17 cellular contexts compared by ENCODE assay signal in genomic region chr18:48612511-48612910, GRCh38.
A peak's percentile ranks its signal among the peaks of the same experiment; 100 is the strongest.
DNase-seq lines count a peak whose midpoint lies in the region; ATAC-seq, FAIRE-seq and TF ChIP-seq lines count a peak whose summit lies in the region.
"Had no signal": no experiment of that assay in that cellular context is flagged by ENCODE, and none has a peak within 500 bp of the region (broad histone marks: within the 10 kb centered on the region; RNA-seq: fewer than 3 reads in every experiment).

No MANE protein-coding gene starts in this region.

- H4K8ac ChIP-seq in H1 (ENCODE audit: extremely low read depth, insufficient read depth, low read length): no peak overlapping the region; the same call in 1 of the 2 replicates

- H3K56ac ChIP-seq in H1 (replicated peaks; ENCODE audit: insufficient read length, low read depth, low read length): no peak overlapping the region

- no peak overlapping the region for H4K91ac ChIP-seq in H1 (replicated peaks; ENCODE audit: insufficient read length, low read length)

- peaks cover 4 to 13% (median 10%) of the 10 kb centered on the region in 4 experiments for H3K4me1 ChIP-seq in H1 (replicated peaks in 1 of 4; ENCODE audit: control insufficient read depth in 3 of 4, insufficient read depth in 4 of 4, low read length in 3 of 4)
- H3K4me1 ChIP-seq in ovary (ENCODE audit: insufficient read depth): peaks cover 52% of the 10 kb centered on the region
- peaks cover 35 to 84% of the 10 kb centered on the region in 2 donors for H3K4me1 ChIP-seq in thoracic aorta (ENCODE audit: control insufficient read depth in 1 of 2, low read depth in 2 of 2)
- peaks cover 6% of the 10 kb centered on the region for H3K4me1 ChIP-seq in upper lobe of right lung
- H3K4me1 ChIP-seq: HAP-1 had no signal

- CTCF ChIA-PET in H1 (lab: Charles Lee; ENCODE audit: partially characterized antibody): interaction anchor here (1.1 to 3.8 kb wide), 3 partner anchors 27 to 173 kb away, joined by 3 to 19 read pairs (median 3); no protein-coding TSS in a partner anchor

- H2BK15ac ChIP-seq in H1 (ENCODE audit: low read length): 0 out of 2 replicates have a peak overlapping the region, but pooled peaks have one; percentile 61

- POLR2A ChIA-PET in H1 (lab: Charles Lee; ENCODE audit: partially characterized antibody): no interaction called here

- H3K23ac ChIP-seq in H1 (ENCODE audit: insufficient read length): no peak overlapping the region

- 94% methylated on average over 5 of the region's 6 CpGs; no CpG with 5 or more reads in 1 of the 2 experiments for WGBS in H1 (ENCODE audit: extremely low coverage in 1 of 2, insufficient coverage in 1 of 2, insufficient read length in 1 of 2, insufficient replicate concordance in 2 of 2, low coverage in 1 of 2, low lambda C conversion rate in 2 of 2, missing lambda C conversion rate in 1 of 2), 2 experiments
- 92 to 98% (median 95%) methylated on average over 6 of the region's 6 CpGs for WGBS in ovary, 3 donors

- H3K4me2 ChIP-seq in H1 (ENCODE audit: insufficient read depth in 1 of 2, low read depth in 2 of 2, low read length in 2 of 2): no peak overlapping the region

- no peak overlapping the region for H3K18ac ChIP-seq in H1 (ENCODE audit: extremely low read depth, low read length)

- TF ChIP-seq CTCF in brain (conservative IDR thresholded peaks at IDR 0.05) (no peak), H1 (IDR thresholded peaks at IDR 0.05; ENCODE audit: control extremely low read depth in 1 of 3, insufficient read depth in 1 of 3, low read depth in 1 of 3, low read length in 3 of 3) (no peak), ovary (IDR thresholded peaks at IDR 0.05) (no peak), thoracic aorta (IDR thresholded peaks at IDR 0.05) (no peak), upper lobe of right lung (IDR thresholded peaks at IDR 0.05) (no peak)

- no peak overlapping the region for H3K14ac ChIP-seq in H1 (ENCODE audit: insufficient read length)

- peaks cover 0 to 3% of the 10 kb centered on the region in 2 experiments; a peak in 2 of 4 replicates for H3K79me2 ChIP-seq in H1 (ENCODE audit: control insufficient read depth in 1 of 2, insufficient read depth in 2 of 2, low read length in 2 of 2)

- H3K27me3 ChIP-seq in H1 (replicated peaks in 1 of 4; ENCODE audit: control insufficient read depth in 3 of 4, extremely low read depth in 1 of 4, insufficient read depth in 3 of 4, low read length in 3 of 4): no peaks in the 10 kb centered on the region
- H3K27me3 ChIP-seq in ovary: no peaks in the 10 kb centered on the region
- H3K27me3 ChIP-seq in thoracic aorta (replicated peaks; ENCODE audit: insufficient read depth): no peaks in the 10 kb centered on the region
- no peaks in the 10 kb centered on the region for H3K27me3 ChIP-seq in upper lobe of right lung

- H2AFZ ChIP-seq in H1 (ENCODE audit: low read length): no peak overlapping the region

- H2BK12ac ChIP-seq in H1 (ENCODE audit: low read depth, low read length): no peak overlapping the region

- H3K27ac Mint-ChIP-seq in brain: peak overlapping the region in 3 of 5 experiments; percentile 22 to 87 (median 63)
- H3K27ac Mint-ChIP-seq: CD4-positive, CD25-positive, alpha-beta regulatory T cell had no signal

- H4K5ac ChIP-seq in H1 (ENCODE audit: insufficient read length, low read depth, low read length): no peak overlapping the region

- TF ChIP-seq RAD21 in H1 (IDR thresholded peaks at IDR 0.05 in 1 of 2, conservative IDR thresholded peaks at IDR 0.05 in 1 of 2; ENCODE audit: low read depth in 2 of 2, low read length in 2 of 2): no peak

- 0 out of 2 replicates have a peak overlapping the region, but pooled peaks have one; percentile 53 for H2AK5ac ChIP-seq in H1 (ENCODE audit: low read depth, low read length)

- no peak for FAIRE-seq in H1 (lab: Jason Lieb, UNC)

- no peak for TF ChIP-seq POLR2A in H1 (IDR thresholded peaks at IDR 0.05; ENCODE audit: control extremely low read depth in 1 of 2, low read depth in 2 of 2, low read length in 2 of 2)
- TF ChIP-seq POLR2A in ovary (IDR thresholded peaks at IDR 0.05): no peak

- peaks cover 4% of the 10 kb centered on the region; the same call in 1 of the 2 replicates for H3K79me1 ChIP-seq in H1 (ENCODE audit: low read depth, low read length)

- H2BK5ac ChIP-seq in H1 (ENCODE audit: low read depth, low read length): no peak overlapping the region

- H3K27me3 Mint-ChIP-seq in brain: peaks cover 3% of the 10 kb centered on the region
- H3K27me3 Mint-ChIP-seq: CD4-positive, CD25-positive, alpha-beta regulatory T cell had no signal

- no peak overlapping the region for H2BK20ac ChIP-seq in H1 (ENCODE audit: low read length)

- no peak for TF ChIP-seq EP300 in H1 (IDR thresholded peaks at IDR 0.05; ENCODE audit: borderline replicate concordance in 1 of 2, low read depth in 2 of 2, low read length in 2 of 2)
- no peak for TF ChIP-seq EP300 in ovary (IDR thresholded peaks at IDR 0.05)

- ATAC-seq in thoracic aorta (ENCODE audit: insufficient number of reproducible peaks, low FRiP score, low read depth): no peak
- ATAC-seq in upper lobe of right lung: no peak
- no peak for ATAC-seq in GM18867 (IDR thresholded peaks at IDR 0.05; ENCODE audit: unreplicated experiment)

- no peak overlapping the region for H3K4ac ChIP-seq in H1 (replicated peaks; ENCODE audit: insufficient read length, low read depth, low read length)

- no peaks in the 10 kb centered on the region for H3K36me3 ChIP-seq in H1 (ENCODE audit: control insufficient read depth in 2 of 4, insufficient read depth in 4 of 4, low read length in 3 of 4)
- no peaks in the 10 kb centered on the region for H3K36me3 ChIP-seq in ovary
- no peaks in the 10 kb centered on the region for H3K36me3 ChIP-seq in thoracic aorta
- H3K36me3 ChIP-seq in upper lobe of right lung: no peaks in the 10 kb centered on the region
- H3K36me3 ChIP-seq: HAP-1 had no signal

- H4K20me1 ChIP-seq in H1 (replicated peaks in 1 of 2; ENCODE audit: control insufficient read depth in 1 of 2, insufficient read depth in 2 of 2, low read length in 2 of 2): peaks cover 0 to 4% of the 10 kb centered on the region in 2 experiments

- no peak overlapping the region for H3K27ac ChIP-seq in H1 (ENCODE audit: low read depth, low read length)
- H3K27ac ChIP-seq in ovary: peak overlapping the region; percentile 38 to 83
- peak overlapping the region; percentile 89 to 95 for H3K27ac ChIP-seq in thoracic aorta
- H3K27ac ChIP-seq in upper lobe of right lung: no peak overlapping the region

- peaks cover 75% of the 10 kb centered on the region for H3K4me1 Mint-ChIP-seq in brain
- H3K4me1 Mint-ChIP-seq: CD4-positive, CD25-positive, alpha-beta regulatory T cell had no signal

- no peak overlapping the region for H2BK120ac ChIP-seq in H1 (replicated peaks; ENCODE audit: low read depth, low read length)

- H3K9me3 Mint-ChIP-seq in brain: no peaks in the 10 kb centered on the region

- no peak for DNase-seq in H1 (ENCODE audit: low read depth in 1 of 2, low spot score in 2 of 2)
- DNase-seq in ovary: no peak
- no peak for DNase-seq in thoracic aorta (ENCODE audit: low spot score)
- no peak for DNase-seq in upper lobe of right lung
- no peak for DNase-seq in T-helper 1 cell
- DNase-seq in stimulated activated CD4-positive, alpha-beta T cell treated with anti-CD3 and anti-CD28 coated beads, Interleukin-4, amount 100 ng/mL, for 24 hours: no peak
- DNase-seq: CD4-positive, CD25-positive, alpha-beta regulatory T cell; EL; GF-D8; Karpas-422; NCI-H1694 treated with DMSO at 0.1 percent for 48 hours; NCI-H446; NCI-H526; SHP77 had no signal

- H3K36me3 Mint-ChIP-seq in brain: no peaks in the 10 kb centered on the region
- H3K36me3 Mint-ChIP-seq: CD4-positive, CD25-positive, alpha-beta regulatory T cell had no signal

- intact Hi-C loops in ovary (cut with DNase I) (no loop called here), upper lobe of right lung (cut with DNase I) (no loop called here)

- no peaks in the 10 kb centered on the region for H3K23me2 ChIP-seq in H1 (ENCODE audit: low read depth, low read length)

- no peak overlapping the region for H3K9ac ChIP-seq in H1 (replicated peaks in 1 of 4; ENCODE audit: extremely low read depth in 1 of 4, low read depth in 3 of 4, low read length in 3 of 4)

- H3K4me3 Mint-ChIP-seq in brain: peak overlapping the region in 1 of 5 experiments; percentile 55
- H3K4me3 Mint-ChIP-seq: CD4-positive, CD25-positive, alpha-beta regulatory T cell had no signal

- no peaks in the 10 kb centered on the region for H3K9me3 ChIP-seq in H1 (ENCODE audit: insufficient read depth in 2 of 2, low read depth in 1 of 2, low read length in 1 of 2)
- H3K9me3 ChIP-seq in ovary: no peaks in the 10 kb centered on the region
- no peaks in the 10 kb centered on the region for H3K9me3 ChIP-seq in thoracic aorta
- no peaks in the 10 kb centered on the region for H3K9me3 ChIP-seq in upper lobe of right lung
- H3K9me3 ChIP-seq: HAP-1 had no signal

- no peak overlapping the region for H3K4me3 ChIP-seq in H1 (ENCODE audit: extremely low read depth in 1 of 4, insufficient read depth in 2 of 4, low read depth in 3 of 4, low read length in 4 of 4)
- H3K4me3 ChIP-seq in ovary: no peak overlapping the region
- no peak overlapping the region for H3K4me3 ChIP-seq in thoracic aorta
- no peak overlapping the region for H3K4me3 ChIP-seq in upper lobe of right lung
- H3K4me3 ChIP-seq: HAP-1 had no signal

TF ChIP-seq in H1, 55 proteins besides CTCF, POLR2A, EP300 and RAD21 (continues in another document):
- TF ChIP-seq CHD2 (IDR thresholded peaks at IDR 0.05; ENCODE audit: low read length) (no peak), POLR2AphosphoS5 (IDR thresholded peaks at IDR 0.05; ENCODE audit: low read depth, low read length) (no peak), SP4 (IDR thresholded peaks at IDR 0.05; ENCODE audit: low read length) (no peak), RBBP5 (IDR thresholded peaks at IDR 0.05; ENCODE audit: borderline replicate concordance, low read depth, low read length) (no peak), CBX8 (IDR thresholded peaks at IDR 0.05; ENCODE audit: borderline replicate concordance, low read depth, low read length) (no peak), RXRA (IDR thresholded peaks at IDR 0.05; ENCODE audit: insufficient read depth, low read depth, low read length) (no peak), USF2 (IDR thresholded peaks at IDR 0.05; ENCODE audit: low read length) (no peak), SP1 (IDR thresholded peaks at IDR 0.05; ENCODE audit: low read depth, low read length) (no peak), TEAD4 (IDR thresholded peaks at IDR 0.05; ENCODE audit: low read depth, low read length) (no peak), BRCA1 (IDR thresholded peaks at IDR 0.05; ENCODE audit: low read depth, low read length) (no peak), KDM5A (IDR thresholded peaks at IDR 0.05; ENCODE audit: low read length) (no peak), YY1 (IDR thresholded peaks at IDR 0.05; ENCODE audit: low read depth, low read length) (no peak)

Comparison
In these comparisons a context has a peak if more than half of its experiments do, and no peak if none do; other contexts are left out.
1. H3K27ac ChIP-seq: peak in ovary (2 of 2) and thoracic aorta (2 of 2); none in H1 (single experiment) and upper lobe of right lung (single experiment).